In the genomic region with DNA sequence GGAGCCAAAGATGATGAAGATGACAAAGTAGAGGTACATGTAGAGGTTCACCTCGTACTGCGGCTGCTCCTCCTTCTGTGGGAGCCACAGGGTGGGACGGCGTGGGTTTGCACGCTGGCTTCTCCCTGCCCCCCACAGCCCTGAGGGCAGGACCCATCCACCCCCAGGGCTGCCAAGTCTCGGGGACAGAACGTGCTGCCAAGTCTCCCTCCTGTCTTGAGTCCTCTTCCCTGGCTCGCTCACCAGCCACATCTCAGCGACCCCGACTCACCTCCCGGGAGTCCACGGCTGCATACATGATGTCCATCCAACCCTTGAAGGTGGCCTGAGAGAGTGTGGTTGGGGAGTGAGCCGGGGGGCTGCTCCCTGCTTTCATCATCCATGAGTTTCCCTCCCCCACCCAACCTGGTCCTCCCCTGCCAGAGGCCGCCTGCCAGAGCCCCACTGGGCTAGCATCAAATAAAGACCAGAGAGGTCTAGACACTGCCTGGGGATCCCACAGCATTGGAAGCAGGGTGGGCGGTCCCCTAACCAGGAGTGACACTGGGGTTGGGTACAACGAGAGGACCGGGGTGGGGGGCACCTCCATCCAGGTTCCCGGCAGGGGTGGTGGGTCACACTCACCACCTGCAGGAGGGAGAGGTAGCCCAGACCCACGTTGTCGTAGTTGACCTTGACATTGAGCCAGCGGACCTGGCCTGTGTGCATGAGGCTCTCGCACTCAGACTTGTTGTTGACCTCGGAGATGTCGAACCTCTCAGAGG, we compare ENCODE assay signal across 28 cellular contexts. TPM values are rescaled to one million over a fixed set of nuclear protein-coding genes. Genes with fewer than 3 reads are reported as not detected.
A peak's percentile ranks its signal among the peaks of the same experiment; 100 is the strongest.
DNase-seq lines count a peak whose midpoint lies in the region; ATAC-seq and TF ChIP-seq lines count a peak whose summit lies in the region.
"Had no signal": no experiment of that assay in that cellular context is flagged by ENCODE, and none has a peak within 500 bp of the region (broad histone marks: within the 10 kb centered on the region; RNA-seq: fewer than 3 reads in every experiment).

No MANE protein-coding gene starts in this region.

- no peaks in the 10 kb centered on the region for H3K9me2 ChIP-seq in DOHH2 (replicated peaks; ENCODE audit: control insufficient read depth, low read length)

- no peaks in the 10 kb centered on the region for H3K36me3 Mint-ChIP-seq in immature natural killer cell
- H3K36me3 Mint-ChIP-seq in stimulated activated effector memory CD8-positive, alpha-beta T cell treated with anti-CD3 and anti-CD28 coated beads, Interleukin-12 subunit alpha, Interleukin-12 subunit beta, amount 100 ng/mL, for 72 hours = no peaks in the 10 kb centered on the region
- H3K36me3 Mint-ChIP-seq: CD4-positive, CD25-positive, alpha-beta regulatory T cell had no signal

- peaks cover 7% of the 10 kb centered on the region; the same call in 1 of the 2 replicates for H3F3A ChIP-seq in DOHH2 (ENCODE audit: control insufficient read depth, insufficient read depth)

- H3K4me1 ChIP-seq in DOHH2 (ENCODE audit: control insufficient read depth, low read length) = peaks cover 34% of the 10 kb centered on the region
- no peaks in the 10 kb centered on the region for H3K4me1 ChIP-seq in RWPE2 (ENCODE audit: insufficient read depth, poor library complexity, severe bottlenecking)
- H3K4me1 ChIP-seq: colonic mucosa, pancreas had no signal

- TF ChIP-seq CTCF in DOHH2 (IDR thresholded peaks at IDR 0.05; ENCODE audit: low read depth, low read length, poor library complexity, severe bottlenecking) (no peak), RWPE2 (IDR thresholded peaks at IDR 0.05; ENCODE audit: poor library complexity, severe bottlenecking) (no peak)

- peak overlapping the region in 2 of 6 donors; percentile 45 to 54 for H3K27ac Mint-ChIP-seq in immature natural killer cell
- H3K27ac Mint-ChIP-seq in stimulated activated effector memory CD8-positive, alpha-beta T cell treated with anti-CD3 and anti-CD28 coated beads, Interleukin-12 subunit alpha, Interleukin-12 subunit beta, amount 100 ng/mL, for 72 hours = peak overlapping the region; percentile 51
- H3K27ac Mint-ChIP-seq: activated naive CD4-positive, alpha-beta T cell treated with anti-CD3 and anti-CD28 coated beads for 36 hours; CD4-positive, CD25-positive, alpha-beta regulatory T cell had no signal

- peak overlapping the region; percentile 96 for H3K4me2 ChIP-seq in DOHH2 (ENCODE audit: low read length)

- ATAC-seq in RWPE2 (ENCODE audit: low read depth) (no peak), GM21619 (IDR thresholded peaks at IDR 0.05; ENCODE audit: unreplicated experiment) (no peak)
- no peak for ATAC-seq in stimulated activated effector memory CD8-positive, alpha-beta T cell treated with anti-CD3 and anti-CD28 coated beads, Interleukin-12 subunit alpha, Interleukin-12 subunit beta, amount 100 ng/mL, for 72 hours
- ATAC-seq: activated T-cell treated with anti-CD3 and anti-CD28 coated beads, Interleukin-2, amount 50 U/mL, for 4 hours; Panc1; pancreas had no signal

- peak overlapping the region in 3 of 5 donors; percentile 30 to 66 (median 32) for H3K4me3 Mint-ChIP-seq in immature natural killer cell
- peak overlapping the region; percentile 33 for H3K4me3 Mint-ChIP-seq in stimulated activated effector memory CD8-positive, alpha-beta T cell treated with anti-CD3 and anti-CD28 coated beads, Interleukin-12 subunit alpha, Interleukin-12 subunit beta, amount 100 ng/mL, for 72 hours
- H3K4me3 Mint-ChIP-seq: activated naive CD4-positive, alpha-beta T cell treated with anti-CD3 and anti-CD28 coated beads for 36 hours; activated T-cell treated with anti-CD3 and anti-CD28 coated beads, Interleukin-2, amount 50 U/mL, for 4 hours; T-helper 2 cell treated with Interferon-gamma antibody and Interleukin-4, amounts not matched to agents 5 μg/mL and 100 μg/mL, for 36 hours had no signal

- peak overlapping the region; percentile 83 for H3K27ac ChIP-seq in DOHH2 (ENCODE audit: low read depth, low read length)
- no peak overlapping the region for H3K27ac ChIP-seq in RWPE2 (ENCODE audit: poor library complexity, severe bottlenecking)
- H3K27ac ChIP-seq: colonic mucosa, pancreas, upper lobe of left lung had no signal

- no peaks in the 10 kb centered on the region for H4K20me1 ChIP-seq in DOHH2 (ENCODE audit: control insufficient read depth, insufficient read depth, low read depth, low read length)

- H3K9me3 ChIP-seq in DOHH2 (ENCODE audit: control insufficient read depth, insufficient read depth, low read length) (no peaks in the 10 kb centered on the region), RWPE2 (ENCODE audit: severe bottlenecking) (no peaks in the 10 kb centered on the region)
- H3K9me3 ChIP-seq: colonic mucosa, pancreas, upper lobe of left lung had no signal

- peaks cover 0 to 6% (median 5%) of the 10 kb centered on the region in 3 donors for H3K27me3 Mint-ChIP-seq in immature natural killer cell (ENCODE audit: low read depth in 3 of 3)
- H3K27me3 Mint-ChIP-seq: CD4-positive, CD25-positive, alpha-beta regulatory T cell had no signal

- peaks cover 13 to 19% of the 10 kb centered on the region in 2 donors for H3K4me1 Mint-ChIP-seq in immature natural killer cell
- peaks cover 35% of the 10 kb centered on the region for H3K4me1 Mint-ChIP-seq in stimulated activated effector memory CD8-positive, alpha-beta T cell treated with anti-CD3 and anti-CD28 coated beads, Interleukin-12 subunit alpha, Interleukin-12 subunit beta, amount 100 ng/mL, for 72 hours

- H3K36me3 ChIP-seq in DOHH2 (ENCODE audit: control insufficient read depth, low read length) (no peaks in the 10 kb centered on the region), RWPE2 (ENCODE audit: low read depth) (no peaks in the 10 kb centered on the region)
- H3K36me3 ChIP-seq: colonic mucosa, pancreas, upper lobe of left lung had no signal

- no peaks in the 10 kb centered on the region for H3K79me2 ChIP-seq in DOHH2 (ENCODE audit: control insufficient read depth, low read length)

- H3K9me3 Mint-ChIP-seq in immature natural killer cell = no peaks in the 10 kb centered on the region
- H3K9me3 Mint-ChIP-seq in stimulated activated effector memory CD8-positive, alpha-beta T cell treated with anti-CD3 and anti-CD28 coated beads, Interleukin-12 subunit alpha, Interleukin-12 subunit beta, amount 100 ng/mL, for 72 hours = no peaks in the 10 kb centered on the region
- H3K9me3 Mint-ChIP-seq: activated naive CD4-positive, alpha-beta T cell treated with anti-CD3 and anti-CD28 coated beads for 36 hours; activated T-cell treated with anti-CD3 and anti-CD28 coated beads, Interleukin-2, amount 50 U/mL, for 4 hours; CD4-positive, CD25-positive, alpha-beta regulatory T cell; T-helper 2 cell treated with Interferon-gamma antibody and Interleukin-4, amounts not matched to agents 5 μg/mL and 100 μg/mL, for 36 hours had no signal

- peak; percentile 49 for DNase-seq in RWPE2 (ENCODE audit: low spot score)
- DNase-seq in immature natural killer cell = no peak
- no peak for DNase-seq in stimulated activated effector memory CD8-positive, alpha-beta T cell treated with anti-CD3 and anti-CD28 coated beads, Interleukin-12 subunit alpha, Interleukin-12 subunit beta, amount 100 ng/mL, for 72 hours (ENCODE audit: low spot score in 2 of 2)
- no peak for DNase-seq in AG20443 (ENCODE audit: low spot score)
- no peak for DNase-seq in anterior cingulate cortex (lab: John Stamatoyannopoulos, UW)
- DNase-seq: activated CD4-positive, alpha-beta T cell treated with anti-CD3 and anti-CD28 coated beads, Interleukin-2, amount 50 U/mL, for 1 hour; activated naive CD4-positive, alpha-beta T cell treated with anti-CD3 and anti-CD28 coated beads for 36 hours; activated T-cell treated with anti-CD3 and anti-CD28 coated beads, Interleukin-2, amount 50 U/mL, for 4 hours; aorta; CD4-positive, CD25-positive, alpha-beta regulatory T cell; colonic mucosa; effector memory CD4-positive, alpha-beta T cell; erythroblast; head of caudate nucleus; IMR-90; NCI-H1105 treated with DMSO at 0.1 percent for 48 hours; NCI-H2029; NCI-H526; retina; small intestine; stimulated activated CD4-positive, alpha-beta T cell treated with anti-CD3 and anti-CD28 coated beads, Interleukin-1b, Interleukin-23, amount 100 ng/mL, for 48 hours; upper lobe of left lung had no signal

- no peaks in the 10 kb centered on the region for H3K27me3 ChIP-seq in DOHH2 (ENCODE audit: control insufficient read depth, low read length)
- no peaks in the 10 kb centered on the region for H3K27me3 ChIP-seq in RWPE2 (ENCODE audit: insufficient read depth, poor library complexity, severe bottlenecking)
- H3K27me3 ChIP-seq: colonic mucosa, pancreas, upper lobe of left lung had no signal

- peak overlapping the region; percentile 73 for H3K4me3 ChIP-seq in DOHH2 (ENCODE audit: low read length)
- H3K4me3 ChIP-seq in RWPE2 (ENCODE audit: severe bottlenecking) = no peak overlapping the region
- H3K4me3 ChIP-seq: colonic mucosa, pancreas, upper lobe of left lung had no signal

RNA-seq across cellular contexts. Expression of gene CD79B, which starts 12.8 kb away (rescaled TPM):
- polyA plus RNA-seq in immature natural killer cell = 10 to 100 TPM; 45.8 to 67.3 (median 51.9) TPM
- polyA plus RNA-seq: IMR-90, neural cell had no signal

RNA-seq across cellular contexts. Expression of gene GH1, which starts 26.3 kb away (rescaled TPM):
- polyA plus RNA-seq in immature natural killer cell = not detected
- polyA plus RNA-seq: aorta, IMR-90, neural cell, pancreas, small intestine had no signal

RNA-seq across cellular contexts. Expression of gene SCN4A, which starts 27.8 kb away (rescaled TPM):
- under 1 TPM in 1 of 3 donors, not detected in 2; 0.02 TPM for polyA plus RNA-seq in immature natural killer cell
- polyA plus RNA-seq: CD4-positive, CD25-positive, alpha-beta regulatory T cell; IMR-90; neural cell had no signal

RNA-seq across cellular contexts. Expression of gene CSHL1, which starts 33.9 kb away (rescaled TPM):
- polyA plus RNA-seq in immature natural killer cell = not detected
- polyA plus RNA-seq: aorta; CD4-positive, CD25-positive, alpha-beta regulatory T cell; IMR-90; neural cell; pancreas; small intestine had no signal

RNA-seq across cellular contexts. Expression of gene CSH1, which starts 48.5 kb away (rescaled TPM):
- not detected for polyA plus RNA-seq in immature natural killer cell
- polyA plus RNA-seq: aorta; CD4-positive, CD25-positive, alpha-beta regulatory T cell; IMR-90; neural cell; pancreas; small intestine had no signal
